23 cellular contexts compared by ENCODE assay signal in genomic region chr9:16544842-16545241, GRCh38.
"Had no signal": no experiment of that assay in that cellular context is flagged by ENCODE, and none has a peak within 500 bp of the region (broad histone marks: within the 10 kb centered on the region; RNA-seq: fewer than 3 reads in every experiment).

No MANE protein-coding gene starts in this region.

- DNase-seq: activated CD4-positive, alpha-beta memory T cell treated with anti-CD3 and anti-CD28 coated beads, Interleukin-2, amount 10 ng/mL, durations not matched to agents 7 days and 5 days; activated CD4-positive, alpha-beta T cell treated with anti-CD3 and anti-CD28 coated beads, Interleukin-2, amount 50 U/mL, for 1 hour; activated CD4-positive, CD25-positive, alpha-beta regulatory T cell; activated gamma-delta T cell; activated naive CD4-positive, alpha-beta T cell treated with anti-CD3 and anti-CD28 coated beads for 36 hours; activated T-cell treated with anti-CD3 and anti-CD28 coated beads for 4 hours; activated T-cell treated with anti-CD3 and anti-CD28 coated beads, Interleukin-2, amount 50 U/mL, for 48 hours; caudate nucleus; KG1; MG63; NCI-H1105; NCI-H1436; NCI-H1694 treated with DMSO at 0.1 percent for 48 hours; NCI-H2029 treated with DMSO at 0.1 percent for 48 hours; NCI-H510A treated with DMSO at 0.1 percent for 48 hours; Peyer's patch; SHP77 treated with DMSO at 0.1 percent for 48 hours; T-helper 1 cell had no signal

- H3K36me3 Mint-ChIP-seq: activated naive CD8-positive, alpha-beta T cell; IgD-negative memory B cell had no signal

- H3K36me3 ChIP-seq: breast epithelium, MG63, Peyer's patch had no signal

- H3K4me3 ChIP-seq: breast epithelium, MG63, Peyer's patch had no signal

- H3K27ac ChIP-seq: breast epithelium, Peyer's patch, VCaP had no signal

- H3K27me3 ChIP-seq: breast epithelium, MG63, Peyer's patch had no signal

- H3K4me1 ChIP-seq: breast epithelium had no signal

- H3K27ac Mint-ChIP-seq: activated CD4-positive, alpha-beta memory T cell treated with anti-CD3 and anti-CD28 coated beads, Interleukin-2, amount 10 ng/mL, durations not matched to agents 7 days and 5 days; activated naive CD4-positive, alpha-beta T cell treated with anti-CD3 and anti-CD28 coated beads for 36 hours; activated naive CD8-positive, alpha-beta T cell; activated T-helper 17 cell treated with anti-CD3 and anti-CD28 coated beads, Interleukin-2, amount 50 U/mL, for 72 hours; IgD-negative memory B cell had no signal

- H3K9me3 ChIP-seq: breast epithelium, MG63, Peyer's patch had no signal

- H3K4me3 Mint-ChIP-seq: activated CD4-positive, alpha-beta memory T cell treated with anti-CD3 and anti-CD28 coated beads, Interleukin-2, amount 10 ng/mL, durations not matched to agents 7 days and 5 days; activated naive CD4-positive, alpha-beta T cell treated with anti-CD3 and anti-CD28 coated beads for 36 hours; activated naive CD8-positive, alpha-beta T cell; activated T-helper 17 cell treated with anti-CD3 and anti-CD28 coated beads, Interleukin-2, amount 50 U/mL, for 72 hours; IgD-negative memory B cell had no signal

- H3K9me3 Mint-ChIP-seq: activated naive CD4-positive, alpha-beta T cell treated with anti-CD3 and anti-CD28 coated beads for 36 hours had no signal

- H3K27me3 Mint-ChIP-seq: activated CD4-positive, alpha-beta memory T cell treated with anti-CD3 and anti-CD28 coated beads, Interleukin-2, amount 10 ng/mL, durations not matched to agents 7 days and 5 days; activated naive CD8-positive, alpha-beta T cell; activated T-helper 17 cell treated with anti-CD3 and anti-CD28 coated beads, Interleukin-2, amount 50 U/mL, for 72 hours; IgD-negative memory B cell had no signal

- ATAC-seq: activated T-helper 17 cell treated with anti-CD3 and anti-CD28 coated beads, Interleukin-2, amount 50 U/mL, for 72 hours had no signal

- H3K4me1 Mint-ChIP-seq: activated CD4-positive, alpha-beta memory T cell treated with anti-CD3 and anti-CD28 coated beads, Interleukin-2, amount 10 ng/mL, durations not matched to agents 7 days and 5 days; activated T-helper 17 cell treated with anti-CD3 and anti-CD28 coated beads, Interleukin-2, amount 50 U/mL, for 72 hours; IgD-negative memory B cell had no signal
